ENCODE assay signal across 18 cellular contexts in genomic region chr22:21803859-21804258, GRCh38.
DNase-seq lines count a peak whose midpoint lies in the region; ATAC-seq and TF ChIP-seq lines count a peak whose summit lies in the region.
"Had no signal": no experiment of that assay in that cellular context is flagged by ENCODE, and none has a peak within 500 bp of the region (broad histone marks: within the 10 kb centered on the region; RNA-seq: fewer than 3 reads in every experiment).

No MANE protein-coding gene starts in this region.

- CTCF ChIA-PET in HEK293 (lab: Yijun Ruan, JAX), result no interaction called here

- peaks cover 0 to 2% (median 0%) of the 10 kb centered on the region in 5 experiments for H3K9me3 Mint-ChIP-seq in brain

- peaks cover 3% of the 10 kb centered on the region for H3K27me3 Mint-ChIP-seq in brain

- POLR2A ChIA-PET in HEK293 (lab: Yijun Ruan, JAX), result no interaction called here

- no peak for ATAC-seq in GM21367 (IDR thresholded peaks at IDR 0.05; ENCODE audit: unreplicated experiment)
- ATAC-seq in HG02885 (IDR thresholded peaks at IDR 0.05; ENCODE audit: poor library complexity, unreplicated experiment), result no peak
- ATAC-seq in GM21390 (IDR thresholded peaks at IDR 0.05; ENCODE audit: unreplicated experiment), result no peak
- ATAC-seq in GM21619 (IDR thresholded peaks at IDR 0.05; ENCODE audit: unreplicated experiment), result no peak
- ATAC-seq: HCT116, Panc1 had no signal

- H3K4me1 Mint-ChIP-seq in brain, result peaks cover 36% of the 10 kb centered on the region

- no peak for TF ChIP-seq CTCF in HEK293 (tag by site-specific recombination; IDR thresholded peaks at IDR 0.05)
- TF ChIP-seq CTCF in brain (conservative IDR thresholded peaks at IDR 0.05), result no peak

- peak overlapping the region in 1 of 5 experiments; percentile 29 for H3K4me3 Mint-ChIP-seq in brain

- no peak overlapping the region for H3K4me3 ChIP-seq in HEK293 (ENCODE audit: low read depth, low read length)
- H3K4me3 ChIP-seq: SJSA1 had no signal

- no peaks in the 10 kb centered on the region for H3K9me3 ChIP-seq in HEK293 (ENCODE audit: control insufficient read depth, insufficient read depth, low read depth, low read length)
- H3K9me3 ChIP-seq: SJSA1 had no signal

- H3K36me3 Mint-ChIP-seq in brain, result peaks cover 87% of the 10 kb centered on the region

- DNase-seq in hippocampal formation (lab: John Stamatoyannopoulos, UW) (peak; percentile 16 to 45), putamen (ENCODE audit: low spot score) (peak; percentile 60)
- DNase-seq: ACHN, DND-41, GOT3, KBM-7, NCI-H1105 treated with DMSO at 0.1 percent for 48 hours, NCI-H1694 had no signal

- no peak overlapping the region for H3K27ac ChIP-seq in HEK293 (ENCODE audit: extremely low read depth, low read depth, low read length)
- H3K27ac ChIP-seq: C4-2B, SJSA1 had no signal

- H3K36me3 ChIP-seq in HEK293 (ENCODE audit: control insufficient read depth in 2 of 2, insufficient read depth in 1 of 2, low read length in 2 of 2), result peaks cover 12 to 90% of the 10 kb centered on the region in 2 experiments; a peak in 2 of 3 replicates

- H3K27ac Mint-ChIP-seq in brain, result peak overlapping the region in 4 of 5 experiments; percentile 25 to 87 (median 50)

- peaks cover 3% of the 10 kb centered on the region; the same call in 1 of the 2 replicates for H3K4me1 ChIP-seq in HEK293 (ENCODE audit: control insufficient read depth, insufficient read depth, low read length)
- H3K4me1 ChIP-seq: SJSA1 had no signal

TF ChIP-seq in HEK293, 187 proteins besides CTCF, POLR2A, EP300 and RAD21:
- no peak for TF ChIP-seq ZNF350 (tag by site-specific recombination; IDR thresholded peaks at IDR 0.05)
- TF ChIP-seq ZFHX2 (tag by site-specific recombination; conservative IDR thresholded peaks at IDR 0.05), result peak; percentile 22; the same call in 1 of the 2 replicates
TF ChIP-seq in HEK293: peak in this region for 1.
